ENCODE assay signal across 8 cellular contexts in the genomic region with DNA sequence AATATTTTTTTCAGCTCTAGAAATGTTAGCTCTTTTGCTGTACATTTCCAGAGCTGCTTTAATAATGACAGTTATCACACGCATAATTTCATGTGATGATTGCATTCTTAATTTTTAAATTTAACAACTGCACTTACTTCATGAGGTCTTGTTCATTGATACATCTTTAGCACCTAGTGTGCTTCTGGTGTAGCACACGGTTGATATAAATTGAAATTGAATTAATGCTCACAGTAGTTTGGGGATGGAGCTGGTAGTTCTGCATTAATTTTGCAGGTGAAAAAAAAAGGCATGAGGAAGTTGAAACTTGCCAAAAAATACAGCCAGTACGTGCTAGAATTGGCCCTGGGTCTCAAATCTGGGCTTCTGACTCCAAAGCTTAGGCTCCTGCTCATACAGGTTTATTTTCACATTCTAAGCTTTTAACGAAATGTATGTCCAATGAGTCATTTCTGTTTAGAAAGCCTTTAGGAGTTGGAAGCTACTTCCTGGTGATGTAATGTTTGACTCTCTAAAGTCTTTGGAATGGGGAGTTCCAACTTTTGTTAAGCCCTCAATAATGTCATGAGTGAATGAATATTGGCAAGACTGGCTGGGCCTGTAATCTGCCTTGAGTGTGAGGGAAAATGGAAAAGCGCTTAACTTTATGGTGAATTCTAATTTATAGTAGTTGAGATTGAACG. TPM values are rescaled to one million over a fixed set of nuclear protein-coding genes. Genes with fewer than 3 reads are reported as not detected.
A peak's percentile ranks its signal among the peaks of the same experiment; 100 is the strongest.
DNase-seq lines count a peak whose midpoint lies in the region; ATAC-seq and TF ChIP-seq lines count a peak whose summit lies in the region.

No MANE protein-coding gene starts in this region.

- intact Hi-C loops in aorta (cut with DNase I) = no loop called here

- H3K36me3 ChIP-seq in MG63 = peaks cover 42% of the 10 kb centered on the region
- H3K36me3 ChIP-seq in mesodermal cell (ENCODE audit: control insufficient read depth, insufficient read depth, low read length) = peaks cover 69% of the 10 kb centered on the region
- no peaks in the 10 kb centered on the region for H3K36me3 ChIP-seq in aorta (ENCODE audit: control insufficient read depth in 1 of 2, insufficient read depth in 2 of 2, low read length in 1 of 2)

- H3K4me3 Mint-ChIP-seq in central memory CD8-positive, alpha-beta T cell = peak overlapping the region; percentile 4

- WGBS in mesodermal cell (ENCODE audit: insufficient coverage in 2 of 2), 2 experiments = 78 to 87% methylated on average over 5 to 6 of the region's 6 CpGs
- WGBS in aorta, 2 donors = 12 to 16% methylated on average over 6 of the region's 6 CpGs

- H3K4me3 ChIP-seq in MG63 (no peak overlapping the region), mesodermal cell (ENCODE audit: extremely low read depth, insufficient read depth, low read length, poor library complexity, severe bottlenecking) (no peak overlapping the region), aorta (ENCODE audit: low read length in 2 of 2) (no peak overlapping the region)

- H3K4me1 ChIP-seq in mesodermal cell (ENCODE audit: control insufficient read depth, insufficient read depth, low read length, poor library complexity, severe bottlenecking) (peaks cover 35% of the 10 kb centered on the region), aorta (ENCODE audit: control insufficient read depth in 1 of 2, insufficient read depth in 2 of 2, low read length in 2 of 2) (peaks cover 8 to 13% of the 10 kb centered on the region in 2 donors)

- H3K9me3 ChIP-seq in MG63 (no peaks in the 10 kb centered on the region), mesodermal cell (ENCODE audit: control insufficient read depth, low read length) (no peaks in the 10 kb centered on the region), aorta (ENCODE audit: control insufficient read depth, low read length) (no peaks in the 10 kb centered on the region)

- H3K36me3 Mint-ChIP-seq in central memory CD8-positive, alpha-beta T cell (ENCODE audit: insufficient read depth) = peaks cover 34% of the 10 kb centered on the region

- no peaks in the 10 kb centered on the region for H3K27me3 Mint-ChIP-seq in central memory CD8-positive, alpha-beta T cell

- H3K27me3 ChIP-seq in MG63 = no peaks in the 10 kb centered on the region
- no peaks in the 10 kb centered on the region for H3K27me3 ChIP-seq in aorta (ENCODE audit: control insufficient read depth in 1 of 2, insufficient read depth in 2 of 2, low read length in 1 of 2)

- ATAC-seq in central memory CD8-positive, alpha-beta T cell (replicated peaks; ENCODE audit: extremely low read depth, poor library complexity, severe bottlenecking) = no peak
- ATAC-seq in aorta (ENCODE audit: low FRiP score) (peak; percentile 79), HG02884 (IDR thresholded peaks at IDR 0.05; ENCODE audit: unreplicated experiment) (no peak), HG03571 (IDR thresholded peaks at IDR 0.05; ENCODE audit: unreplicated experiment) (no peak)

- no peaks in the 10 kb centered on the region for H3K9me3 Mint-ChIP-seq in central memory CD8-positive, alpha-beta T cell

- peak overlapping the region; percentile 54 for H3K27ac ChIP-seq in C4-2B
- H3K27ac ChIP-seq in mesodermal cell (ENCODE audit: low read depth, low read length, severe bottlenecking) = peak overlapping the region; percentile 88
- peak overlapping the region; percentile 15 to 66 for H3K27ac ChIP-seq in aorta (ENCODE audit: low read depth in 1 of 2, low read length in 2 of 2)

- peaks cover 54% of the 10 kb centered on the region for H3K4me1 Mint-ChIP-seq in central memory CD8-positive, alpha-beta T cell

- TF ChIP-seq CTCF in C4-2B (conservative IDR thresholded peaks at IDR 0.05) = no peak

- DNase-seq in MG63 (peak; percentile 72), aorta (no peak), nucleus accumbens (lab: John Stamatoyannopoulos, UW) (no peak)
- DNase-seq in central memory CD8-positive, alpha-beta T cell (ENCODE audit: low spot score in 2 of 2) = no peak

- peak overlapping the region; percentile 79 for H3K27ac Mint-ChIP-seq in central memory CD8-positive, alpha-beta T cell (ENCODE audit: low read depth)

RNA-seq across cellular contexts. Expression of a gene that starts 10.9 kb away (rescaled TPM):
- 20.8 and 31.9 TPM in 2 replicates for total RNA-seq in MG63 (2014; rRNA removed; shearing (Covaris generic); ENCODE audit: low replicate concordance)
- 293 TPM for polyA plus RNA-seq in mesodermal cell (2013, experiment 1 of 2)
- 284 TPM for polyA plus RNA-seq in mesodermal cell (2013, experiment 2 of 2)
- total RNA-seq in aorta = 100 to 1,000 TPM; 216 to 217 TPM
- 100 to 1,000 TPM; 234 to 235 TPM for polyA plus RNA-seq in aorta

RNA-seq across cellular contexts. Expression of a gene that starts 36.5 kb away (rescaled TPM):
- 19.8 and 44.1 TPM in 2 replicates for total RNA-seq in MG63 (2014; rRNA removed; shearing (Covaris generic); ENCODE audit: low replicate concordance)
- 20.4 TPM for polyA plus RNA-seq in mesodermal cell (2013, experiment 1 of 2)
- 21.9 TPM for polyA plus RNA-seq in mesodermal cell (2013, experiment 2 of 2)
- 10 to 100 TPM; 12.0 to 12.1 TPM for total RNA-seq in aorta
- polyA plus RNA-seq in aorta = 10 to 100 TPM; 10.8 to 14.0 TPM
